In the genomic region with DNA sequence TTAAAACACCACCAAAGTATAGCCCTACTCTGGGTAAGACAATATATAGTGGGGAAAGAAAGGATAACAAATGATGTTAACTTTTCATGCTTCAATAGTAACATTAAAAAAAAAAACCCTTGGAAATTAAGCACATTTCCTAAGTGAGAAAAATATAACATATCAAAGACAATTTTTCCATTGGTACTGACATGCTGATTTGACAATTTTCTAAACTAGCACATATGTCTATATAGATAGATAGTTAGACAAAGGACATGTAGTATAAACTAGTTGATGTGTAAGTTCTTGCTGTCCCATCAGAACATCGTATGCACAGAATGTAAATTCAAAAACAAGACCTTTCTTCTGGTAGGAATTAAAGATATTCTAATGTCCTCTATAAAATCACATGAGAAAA, we compare ENCODE assay signal across 11 cellular contexts. TPM values are rescaled to one million over a fixed set of nuclear protein-coding genes. Genes with fewer than 3 reads are reported as not detected.
"Had no signal": no experiment of that assay in that cellular context is flagged by ENCODE, and none has a peak within 500 bp of the region (broad histone marks: within the 10 kb centered on the region; RNA-seq: fewer than 3 reads in every experiment).

No MANE protein-coding gene starts in this region.

- H3K9me3 ChIP-seq: HAP-1 had no signal

- ATAC-seq: GM23338, HCT116 had no signal

- H3K36me3 ChIP-seq: HAP-1 had no signal

- H3K27ac ChIP-seq: GM23248 had no signal

- H3K4me2 ChIP-seq: GM23338 had no signal

- H3K4me1 ChIP-seq: HAP-1 had no signal

- FAIRE-seq: H1, H54 had no signal

- DNase-seq: GM23248, GOT3, H7, H9, HCEC 1CT, HFFc6 had no signal

- H2AFZ ChIP-seq: GM23248, GM23338 had no signal

- H3K9ac ChIP-seq: GM23248 had no signal

- H3K4me3 ChIP-seq: GM23248, GM23338, HAP-1 had no signal

RNA-seq across cellular contexts. Expression of gene ETNPPL, which starts 47.2 kb away (rescaled TPM):
- total RNA-seq: GM23248, HFFc6 had no signal
- polyA plus RNA-seq: GM23248 had no signal
